In the genomic region with DNA sequence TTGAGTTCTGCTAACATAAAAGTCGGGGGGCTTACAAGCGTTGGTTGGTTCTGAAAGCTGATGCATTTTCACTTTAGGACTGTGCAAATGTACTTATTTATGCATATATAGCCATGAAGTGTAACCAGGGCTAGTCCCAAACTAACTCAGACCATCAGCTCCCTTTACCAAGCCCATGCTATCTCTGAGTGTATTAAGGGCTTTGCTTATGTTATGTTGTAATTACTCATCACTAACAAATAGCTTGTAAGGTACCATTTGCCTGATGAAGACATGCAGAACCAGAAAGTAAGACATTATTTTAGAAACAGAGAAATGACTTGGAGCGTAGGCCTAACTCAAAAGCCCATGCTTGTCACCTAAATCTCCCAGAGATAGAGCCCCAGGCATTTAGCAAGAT, we compare ENCODE assay signal across 29 cellular contexts.
"Had no signal": no experiment of that assay in that cellular context is flagged by ENCODE, and none has a peak within 500 bp of the region (broad histone marks: within the 10 kb centered on the region; RNA-seq: fewer than 3 reads in every experiment).

No MANE protein-coding gene starts in this region.

- H3K4me1 Mint-ChIP-seq: T-helper 17 cell had no signal

- H3K4me1 ChIP-seq: body of pancreas, colonic mucosa, prostate gland had no signal

- H3K27me3 Mint-ChIP-seq: naive B cell, T-helper 17 cell had no signal

- H3K27ac Mint-ChIP-seq: activated naive CD8-positive, alpha-beta T cell; mesothelial cell of epicardium; naive B cell; nephron progenitor cell; T-helper 17 cell had no signal

- H3K36me3 Mint-ChIP-seq: activated naive CD8-positive, alpha-beta T cell; mesothelial cell of epicardium; naive B cell had no signal

- H3K9me3 Mint-ChIP-seq: mesothelial cell of epicardium, naive B cell, nephron progenitor cell had no signal

- DNase-seq: activated CD4-positive, alpha-beta T cell treated with anti-CD3 and anti-CD28 coated beads for 48 hours; activated CD4-positive, alpha-beta T cell treated with anti-CD3 and anti-CD28 coated beads, Interleukin-2, amount 50 U/mL, for 48 hours; activated CD8-positive, alpha-beta memory T cell treated with anti-CD3 and anti-CD28 coated beads for 24 hours; activated effector memory CD4-positive, alpha-beta T cell treated with Interleukin-2 at 50 U/mL for 16 hours; activated naive CD4-positive, alpha-beta T cell treated with Interleukin-2 at 50 U/mL for 16 hours; aorta; body of pancreas; colonic mucosa; effector CD8-positive, alpha-beta T cell; esophagus squamous epithelium; gastrocnemius medialis; glutamatergic neuron; left ventricle myocardium superior; naive B cell; nephron progenitor cell; ovary; retina; stimulated activated CD4-positive, alpha-beta T cell treated with anti-CD3 and anti-CD28 coated beads, Interleukin-15, amount 100 ng/mL, for 24 hours; stimulated activated CD4-positive, alpha-beta T cell treated with anti-CD3 and anti-CD28 coated beads, Interleukin-2, amount 100 ng/mL, for 24 hours; stimulated activated naive CD4-positive, alpha-beta T cell; T-helper 17 cell; T1000; testis; transverse colon; WERI-Rb-1 had no signal

- H3K27ac ChIP-seq: body of pancreas, colonic mucosa, epithelial cell of prostate, prostate gland, WERI-Rb-1 had no signal

- H3K36me3 ChIP-seq: colonic mucosa, esophagus squamous epithelium, gastrocnemius medialis, ovary, prostate gland, transverse colon, WERI-Rb-1 had no signal

- H3K27me3 ChIP-seq: body of pancreas, colonic mucosa, esophagus squamous epithelium, gastrocnemius medialis, ovary, testis, transverse colon had no signal

- H3K9me3 ChIP-seq: body of pancreas, colonic mucosa, esophagus squamous epithelium, gastrocnemius medialis, ovary, prostate gland, testis, transverse colon had no signal

- H3K4me3 Mint-ChIP-seq: activated naive CD8-positive, alpha-beta T cell; mesothelial cell of epicardium; nephron progenitor cell; T-helper 17 cell had no signal

- ATAC-seq: body of pancreas, gastrocnemius medialis, left ventricle myocardium superior, T-helper 17 cell had no signal

- H3K4me3 ChIP-seq: body of pancreas, colonic mucosa, esophagus squamous epithelium, gastrocnemius medialis, ovary, prostate gland, testis, transverse colon had no signal
